2 cellular contexts compared by ENCODE assay signal in the genomic region with DNA sequence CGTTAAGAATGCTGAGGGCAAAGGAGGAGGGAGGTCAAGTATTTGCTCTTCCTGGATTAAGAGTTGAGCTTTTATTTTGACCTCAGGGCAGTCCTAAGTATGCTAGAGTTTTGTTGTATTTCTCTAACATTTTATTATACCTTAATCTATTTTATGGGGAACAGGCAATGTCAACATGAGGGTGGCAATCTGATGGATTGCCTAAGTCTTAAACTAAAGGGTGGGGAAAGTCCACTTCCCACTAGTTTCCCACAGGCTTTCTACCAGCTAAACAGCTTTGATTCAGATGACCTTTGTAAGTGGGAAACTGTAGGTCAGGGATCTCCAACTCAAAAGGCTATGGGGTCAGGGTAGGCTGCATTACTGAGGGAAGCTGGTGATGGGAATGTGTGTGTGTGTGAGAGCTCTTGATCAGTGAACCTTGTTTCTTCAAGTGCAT.
TF ChIP-seq lines count a peak whose summit lies in the region.

No MANE protein-coding gene starts in this region.

TF ChIP-seq in HepG2, 621 proteins besides CTCF, POLR2A, EP300 and RAD21 (continues in another document):
- TF ChIP-seq, protein P1, sequence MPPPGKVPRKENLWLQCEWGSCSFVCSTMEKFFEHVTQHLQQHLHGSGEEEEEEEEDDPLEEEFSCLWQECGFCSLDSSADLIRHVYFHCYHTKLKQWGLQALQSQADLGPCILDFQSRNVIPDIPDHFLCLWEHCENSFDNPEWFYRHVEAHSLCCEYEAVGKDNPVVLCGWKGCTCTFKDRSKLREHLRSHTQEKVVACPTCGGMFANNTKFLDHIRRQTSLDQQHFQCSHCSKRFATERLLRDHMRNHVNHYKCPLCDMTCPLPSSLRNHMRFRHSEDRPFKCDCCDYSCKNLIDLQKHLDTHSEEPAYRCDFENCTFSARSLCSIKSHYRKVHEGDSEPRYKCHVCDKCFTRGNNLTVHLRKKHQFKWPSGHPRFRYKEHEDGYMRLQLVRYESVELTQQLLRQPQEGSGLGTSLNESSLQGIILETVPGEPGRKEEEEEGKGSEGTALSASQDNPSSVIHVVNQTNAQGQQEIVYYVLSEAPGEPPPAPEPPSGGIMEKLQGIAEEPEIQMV (CRISPR knock-in tag; IDR thresholded peaks at IDR 0.05; ENCODE audit: low read depth): no peak
- 0 out of 2 replicates have a peak, but pooled peaks have one; percentile 40 for TF ChIP-seq SP5 (CRISPR knock-in tag; IDR thresholded peaks at IDR 0.05; ENCODE audit: borderline replicate concordance, low read depth)
- TF ChIP-seq MLLT10 (CRISPR knock-in tag; IDR thresholded peaks at IDR 0.05): 0 out of 2 replicates have a peak, but pooled peaks have one; percentile 47
- TF ChIP-seq ZNF644 (CRISPR knock-in tag; IDR thresholded peaks at IDR 0.05; ENCODE audit: low read depth): peak; percentile 44; the same call in 1 of the 2 replicates
- peak; percentile 85 for TF ChIP-seq ZNF292 (CRISPR knock-in tag; IDR thresholded peaks at IDR 0.05; ENCODE audit: borderline replicate concordance, low read depth)
- TF ChIP-seq YEATS4 (CRISPR knock-in tag; IDR thresholded peaks at IDR 0.05; ENCODE audit: borderline replicate concordance): 0 out of 2 replicates have a peak, but pooled peaks have one; percentile 30
- no peak for TF ChIP-seq HNRNPLL (IDR thresholded peaks at IDR 0.05; ENCODE audit: low read depth, low read length, poor library complexity, severe bottlenecking)
- TF ChIP-seq, protein P2, sequence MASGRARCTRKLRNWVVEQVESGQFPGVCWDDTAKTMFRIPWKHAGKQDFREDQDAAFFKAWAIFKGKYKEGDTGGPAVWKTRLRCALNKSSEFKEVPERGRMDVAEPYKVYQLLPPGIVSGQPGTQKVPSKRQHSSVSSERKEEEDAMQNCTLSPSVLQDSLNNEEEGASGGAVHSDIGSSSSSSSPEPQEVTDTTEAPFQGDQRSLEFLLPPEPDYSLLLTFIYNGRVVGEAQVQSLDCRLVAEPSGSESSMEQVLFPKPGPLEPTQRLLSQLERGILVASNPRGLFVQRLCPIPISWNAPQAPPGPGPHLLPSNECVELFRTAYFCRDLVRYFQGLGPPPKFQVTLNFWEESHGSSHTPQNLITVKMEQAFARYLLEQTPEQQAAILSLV (CRISPR knock-in tag; IDR thresholded peaks at IDR 0.05; ENCODE audit: borderline replicate concordance): no peak
- peak; percentile 94 for TF ChIP-seq HNF4A (CRISPR knock-in tag; IDR thresholded peaks at IDR 0.05)
- TF ChIP-seq FOXJ3 (CRISPR knock-in tag; IDR thresholded peaks at IDR 0.05; ENCODE audit: borderline replicate concordance): peak; percentile 83; the same call in 1 of the 2 replicates
- TF ChIP-seq ZFP41 (CRISPR knock-in tag; IDR thresholded peaks at IDR 0.05; ENCODE audit: borderline replicate concordance): no peak
- peak; percentile 85 for TF ChIP-seq HNF4G (IDR thresholded peaks at IDR 0.05; ENCODE audit: borderline replicate concordance, low read depth, low read length)
- TF ChIP-seq HNF4G (CRISPR knock-in tag; IDR thresholded peaks at IDR 0.05; ENCODE audit: borderline replicate concordance, low read depth): peak; percentile 41; the same call in 1 of the 2 replicates
- peak; percentile 31; the same call in 1 of the 2 replicates for TF ChIP-seq SPEN (CRISPR knock-in tag; IDR thresholded peaks at IDR 0.05; ENCODE audit: low read depth)
- peak; percentile 42 for TF ChIP-seq SAP130 (CRISPR knock-in tag; IDR thresholded peaks at IDR 0.05; ENCODE audit: low read depth)
- TF ChIP-seq STAG1 (CRISPR knock-in tag; IDR thresholded peaks at IDR 0.05): 0 out of 2 replicates have a peak, but pooled peaks have one; percentile 6
- TF ChIP-seq MTF1 (CRISPR knock-in tag; IDR thresholded peaks at IDR 0.05): no peak
- TF ChIP-seq FOXA1 (IDR thresholded peaks at IDR 0.05): no peak
- TF ChIP-seq FOXA1 (CRISPR knock-in tag; IDR thresholded peaks at IDR 0.05): peak; percentile 40; the same call in 1 of the 2 replicates
- TF ChIP-seq, protein P3, sequence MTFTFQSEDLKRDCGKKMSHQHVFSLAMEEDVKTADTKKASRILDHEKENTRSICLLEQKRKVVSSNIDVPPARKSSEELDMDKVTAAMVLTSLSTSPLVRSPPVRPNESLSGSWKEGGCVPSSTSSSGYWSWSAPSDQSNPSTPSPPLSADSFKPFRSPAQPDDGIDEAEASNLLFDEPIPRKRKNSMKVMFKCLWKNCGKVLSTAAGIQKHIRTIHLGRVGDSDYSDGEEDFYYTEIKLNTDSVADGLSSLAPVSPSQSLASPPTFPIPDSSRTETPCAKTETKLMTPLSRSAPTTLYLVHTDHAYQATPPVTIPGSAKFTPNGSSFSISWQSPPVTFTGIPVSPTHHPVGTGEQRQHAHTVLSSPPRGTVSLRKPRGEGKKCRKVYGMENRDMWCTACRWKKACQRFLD (CRISPR knock-in tag; IDR thresholded peaks at IDR 0.05; ENCODE audit: borderline replicate concordance): no peak
- TF ChIP-seq, protein P4, sequence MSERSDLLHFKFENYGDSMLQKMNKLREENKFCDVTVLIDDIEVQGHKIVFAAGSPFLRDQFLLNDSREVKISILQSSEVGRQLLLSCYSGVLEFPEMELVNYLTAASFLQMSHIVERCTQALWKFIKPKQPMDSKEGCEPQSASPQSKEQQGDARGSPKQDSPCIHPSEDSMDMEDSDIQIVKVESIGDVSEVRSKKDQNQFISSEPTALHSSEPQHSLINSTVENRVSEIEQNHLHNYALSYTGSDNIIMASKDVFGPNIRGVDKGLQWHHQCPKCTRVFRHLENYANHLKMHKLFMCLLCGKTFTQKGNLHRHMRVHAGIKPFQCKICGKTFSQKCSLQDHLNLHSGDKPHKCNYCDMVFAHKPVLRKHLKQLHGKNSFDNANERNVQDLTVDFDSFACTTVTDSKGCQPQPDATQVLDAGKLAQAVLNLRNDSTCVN (CRISPR knock-in tag; IDR thresholded peaks at IDR 0.05; ENCODE audit: borderline replicate concordance): no peak
- no peak for TF ChIP-seq CBX1 (IDR thresholded peaks at IDR 0.05; ENCODE audit: low read depth)
- TF ChIP-seq TCF7 (IDR thresholded peaks at IDR 0.05; ENCODE audit: low read depth): peak; percentile 63
- TF ChIP-seq HMG20B (CRISPR knock-in tag; conservative IDR thresholded peaks at IDR 0.05): no peak
- 0 out of 2 replicates have a peak, but pooled peaks have one; percentile 34 for TF ChIP-seq SIX1 (CRISPR knock-in tag; IDR thresholded peaks at IDR 0.05; ENCODE audit: borderline replicate concordance)
- TF ChIP-seq HOXD1 (CRISPR knock-in tag; IDR thresholded peaks at IDR 0.05): peak; percentile 87
- TF ChIP-seq NKX3-1 (CRISPR knock-in tag; IDR thresholded peaks at IDR 0.05): 0 out of 2 replicates have a peak, but pooled peaks have one; percentile 49
- TF ChIP-seq HOXA5 (CRISPR knock-in tag; IDR thresholded peaks at IDR 0.05): peak; percentile 85
- peak; percentile 36; the same call in 1 of the 2 replicates for TF ChIP-seq FOSL2 (CRISPR knock-in tag; IDR thresholded peaks at IDR 0.05)

TF ChIP-seq in GM12891, 5 proteins besides CTCF, POLR2A, EP300 and RAD21:
- TF ChIP-seq POLR2AphosphoS5 (IDR thresholded peaks at IDR 0.05; ENCODE audit: low read depth, low read length): no peak
- no peak for TF ChIP-seq TAF1 (IDR thresholded peaks at IDR 0.05; ENCODE audit: low read depth, low read length)
- TF ChIP-seq PAX5 (IDR thresholded peaks at IDR 0.05; ENCODE audit: insufficient read depth, low read length, severe bottlenecking): no peak
- TF ChIP-seq SPI1 (IDR thresholded peaks at IDR 0.05; ENCODE audit: low read depth, low read length): no peak
- TF ChIP-seq POU2F2 (IDR thresholded peaks at IDR 0.05; ENCODE audit: low read depth, low read length): no peak
